Comparison of ENCODE assay signal across 8 cellular contexts in the genomic region with DNA sequence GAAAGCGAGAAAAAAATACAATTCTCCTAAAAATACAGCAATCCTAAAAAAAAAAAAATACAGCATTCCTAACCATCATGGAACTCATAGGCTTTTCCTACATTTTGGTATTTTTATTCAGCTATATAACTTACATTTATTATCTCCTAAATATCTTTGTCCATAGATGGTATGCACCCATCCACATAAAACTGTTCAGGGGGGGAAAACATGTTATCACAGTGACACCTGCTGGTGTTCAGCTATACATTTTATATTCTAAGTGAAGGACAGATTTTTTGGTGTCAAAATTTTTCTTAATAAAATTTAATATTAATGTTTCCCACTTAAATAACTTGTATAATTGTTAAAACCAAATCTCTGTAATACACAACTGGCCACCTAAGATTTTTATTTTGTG.
A peak's percentile ranks its signal among the peaks of the same experiment; 100 is the strongest.
DNase-seq lines count a peak whose midpoint lies in the region; ATAC-seq lines count a peak whose summit lies in the region.

No MANE protein-coding gene starts in this region.

- DNase-seq in NCI-H2171 treated with DMSO at 0.1 percent for 48 hours (lab: John Stamatoyannopoulos, UW) (peak; percentile 11), NCI-H2171 (lab: John Stamatoyannopoulos, UW) (no peak), NCI-H1694 (lab: John Stamatoyannopoulos, UW) (peak; percentile 44), cerebellar cortex (ENCODE audit: low spot score) (peak; percentile 19), midbrain (lab: John Stamatoyannopoulos, UW) (peak; percentile 13), NCI-H524 treated with DMSO at 0.1 percent for 48 hours (lab: John Stamatoyannopoulos, UW) (no peak)
- DNase-seq in activated naive CD4-positive, alpha-beta T cell treated with anti-CD3 and anti-CD28 coated beads, Interleukin-2, amount 10 ng/mL, durations not matched to agents 7 days and 5 days = no peak

- H3K9me3 Mint-ChIP-seq in activated naive CD4-positive, alpha-beta T cell treated with anti-CD3 and anti-CD28 coated beads, Interleukin-2, amount 10 ng/mL, durations not matched to agents 7 days and 5 days = no peaks in the 10 kb centered on the region

- H3K4me3 Mint-ChIP-seq in activated naive CD4-positive, alpha-beta T cell treated with anti-CD3 and anti-CD28 coated beads, Interleukin-2, amount 10 ng/mL, durations not matched to agents 7 days and 5 days = no peak overlapping the region

- H3K27ac Mint-ChIP-seq in activated naive CD4-positive, alpha-beta T cell treated with anti-CD3 and anti-CD28 coated beads, Interleukin-2, amount 10 ng/mL, durations not matched to agents 7 days and 5 days = no peak overlapping the region

- CTCF ChIA-PET in activated naive CD4-positive, alpha-beta T cell treated with anti-CD3 and anti-CD28 coated beads, Interleukin-2, amount 10 ng/mL, durations not matched to agents 7 days and 5 days (lab: Charles Lee) = interaction anchor here (1.0 to 1.2 kb wide), 4 partner anchors 9 to 274 kb away, joined by 3 to 4 read pairs (median 3); no protein-coding TSS in a partner anchor

- peaks cover 2% of the 10 kb centered on the region for H3K4me1 Mint-ChIP-seq in activated naive CD4-positive, alpha-beta T cell treated with anti-CD3 and anti-CD28 coated beads, Interleukin-2, amount 10 ng/mL, durations not matched to agents 7 days and 5 days

- H3K36me3 Mint-ChIP-seq in activated naive CD4-positive, alpha-beta T cell treated with anti-CD3 and anti-CD28 coated beads, Interleukin-2, amount 10 ng/mL, durations not matched to agents 7 days and 5 days = no peaks in the 10 kb centered on the region

- H3K27me3 Mint-ChIP-seq in activated naive CD4-positive, alpha-beta T cell treated with anti-CD3 and anti-CD28 coated beads, Interleukin-2, amount 10 ng/mL, durations not matched to agents 7 days and 5 days = no peaks in the 10 kb centered on the region

- no peak for ATAC-seq in HG03469 (IDR thresholded peaks at IDR 0.05; ENCODE audit: unreplicated experiment)

Comparison
In these comparisons a context has a peak if more than half of its experiments do, and no peak if none do; other contexts are left out.
1. DNase-seq: peak in NCI-H2171 treated with DMSO at 0.1 percent for 48 hours (single experiment), NCI-H1694 (single experiment), cerebellar cortex (single experiment) and midbrain (single experiment); none in NCI-H2171 (single experiment), activated naive CD4-positive, alpha-beta T cell treated with anti-CD3 and anti-CD28 coated beads, Interleukin-2, amount 10 ng/mL, durations not matched to agents 7 days and 5 days (single experiment) and NCI-H524 treated with DMSO at 0.1 percent for 48 hours (single experiment).